10 cellular contexts compared by ENCODE assay signal in genomic region chr9:21070171-21070571, GRCh38. TPM values are rescaled to one million over a fixed set of nuclear protein-coding genes. Genes with fewer than 3 reads are reported as not detected.
DNase-seq lines count a peak whose midpoint lies in the region; ATAC-seq and TF ChIP-seq lines count a peak whose summit lies in the region.
"Had no signal": no experiment of that assay in that cellular context is flagged by ENCODE, and none has a peak within 500 bp of the region (broad histone marks: within the 10 kb centered on the region; RNA-seq: fewer than 3 reads in every experiment).

No MANE protein-coding gene starts in this region.

- H3K4me3 Mint-ChIP-seq in HFFc6: peak overlapping the region; percentile 74
- no peak overlapping the region for H3K4me3 Mint-ChIP-seq in activated naive CD4-positive, alpha-beta T cell treated with anti-CD3 and anti-CD28 coated beads for 36 hours
- H3K4me3 Mint-ChIP-seq: IgD-negative memory B cell had no signal

- in situ Hi-C loops in astrocyte of the spinal cord (cut with HindIII; ENCODE audit: low sequenced_read_pairs): no loop called here

- CTCF ChIA-PET in activated naive CD4-positive, alpha-beta T cell treated with anti-CD3 and anti-CD28 coated beads for 36 hours (lab: Charles Lee): interaction anchor here (1.3 to 1.5 kb wide), 2 partner anchors 9 to 40 kb away, joined by 3 to 7 read pairs; no protein-coding TSS in a partner anchor

- peak overlapping the region; percentile 77 for H3K27ac Mint-ChIP-seq in HFFc6
- no peak overlapping the region for H3K27ac Mint-ChIP-seq in activated naive CD4-positive, alpha-beta T cell treated with anti-CD3 and anti-CD28 coated beads for 36 hours
- H3K27ac Mint-ChIP-seq: IgD-negative memory B cell had no signal

- ATAC-seq in HG03159 (IDR thresholded peaks at IDR 0.05; ENCODE audit: unreplicated experiment) (no peak), GM19467 (IDR thresholded peaks at IDR 0.05; ENCODE audit: unreplicated experiment) (no peak)

- no peaks in the 10 kb centered on the region for H3K9me3 Mint-ChIP-seq in HFFc6
- no peaks in the 10 kb centered on the region for H3K9me3 Mint-ChIP-seq in activated naive CD4-positive, alpha-beta T cell treated with anti-CD3 and anti-CD28 coated beads for 36 hours
- H3K9me3 Mint-ChIP-seq: IgD-negative memory B cell had no signal

- intact Hi-C loops in activated naive CD4-positive, alpha-beta T cell treated with anti-CD3 and anti-CD28 coated beads for 36 hours (cut with micrococcal nuclease): no loop called here

- H3K4me3 ChIP-seq in astrocyte of the spinal cord (ENCODE audit: low read depth, low read length): no peak overlapping the region

- no peaks in the 10 kb centered on the region for H3K36me3 Mint-ChIP-seq in HFFc6 (ENCODE audit: low read depth)
- peaks cover 1% of the 10 kb centered on the region for H3K36me3 Mint-ChIP-seq in activated naive CD4-positive, alpha-beta T cell treated with anti-CD3 and anti-CD28 coated beads for 36 hours (ENCODE audit: low read depth)

- DNase-seq in HFFc6: peak; percentile 96
- peak; percentile 94 for DNase-seq in astrocyte of the spinal cord (ENCODE audit: low read depth, low spot score)
- DNase-seq in iris pigment epithelial cell (ENCODE audit: low read depth): peak; percentile 97
- peak; percentile 90 for DNase-seq in stromal cell of bone marrow (ENCODE audit: low read depth)
- DNase-seq in activated naive CD4-positive, alpha-beta T cell treated with anti-CD3 and anti-CD28 coated beads for 36 hours: no peak
- no peak for DNase-seq in NCI-H2171 (lab: John Stamatoyannopoulos, UW)

- H3K27me3 Mint-ChIP-seq in HFFc6 (ENCODE audit: insufficient read depth): peaks cover 3% of the 10 kb centered on the region; the same call in 1 of the 2 replicates
- H3K27me3 Mint-ChIP-seq in activated naive CD4-positive, alpha-beta T cell treated with anti-CD3 and anti-CD28 coated beads for 36 hours (ENCODE audit: low read depth): no peaks in the 10 kb centered on the region
- H3K27me3 Mint-ChIP-seq: IgD-negative memory B cell had no signal

- H3K4me1 Mint-ChIP-seq in HFFc6 (ENCODE audit: low read depth): peaks cover 22% of the 10 kb centered on the region
- H3K4me1 Mint-ChIP-seq in activated naive CD4-positive, alpha-beta T cell treated with anti-CD3 and anti-CD28 coated beads for 36 hours (ENCODE audit: low read depth): no peaks in the 10 kb centered on the region
- H3K4me1 Mint-ChIP-seq: IgD-negative memory B cell had no signal

- peak; percentile 64 for TF ChIP-seq CTCF in HFFc6 (IDR thresholded peaks at IDR 0.05)
- peak; percentile 24 for TF ChIP-seq CTCF in astrocyte of the spinal cord (IDR thresholded peaks at IDR 0.05; ENCODE audit: low read depth, low read length)

RNA-seq across cellular contexts. Expression of gene IFNB1, which starts 7.6 kb away (rescaled TPM):
- total RNA-seq in HFFc6 (2021; fragmentation: NEBNext Ultra II Directional; extraction: Animal tissue kit (Norgen Biotek cat#: 25700)): not detected
- under 1 TPM; 0.44 to 0.57 TPM for total RNA-seq in activated naive CD4-positive, alpha-beta T cell treated with anti-CD3 and anti-CD28 coated beads for 36 hours
- total RNA-seq: urinary bladder had no signal

RNA-seq across cellular contexts. Expression of gene HACD4, which starts 38.7 kb away (rescaled TPM):
- 1 to 10 TPM; 3.0 to 5.3 (median 3.8) TPM for total RNA-seq in HFFc6 (2021; fragmentation: NEBNext Ultra II Directional; extraction: Animal tissue kit (Norgen Biotek cat#: 25700))
- total RNA-seq in activated naive CD4-positive, alpha-beta T cell treated with anti-CD3 and anti-CD28 coated beads for 36 hours: 1 to 10 TPM; 1.1 to 1.6 TPM

Comparison
In these comparisons a context has a peak if more than half of its experiments do, and no peak if none do; other contexts are left out.
1. DNase-seq: peak in HFFc6 (single experiment), astrocyte of the spinal cord (single experiment), iris pigment epithelial cell (single experiment) and stromal cell of bone marrow (single experiment); none in activated naive CD4-positive, alpha-beta T cell treated with anti-CD3 and anti-CD28 coated beads for 36 hours (single experiment) and NCI-H2171 (single experiment).